8 cellular contexts compared by ENCODE assay signal in genomic region chr11:72736452-72737069, GRCh38. TPM values are rescaled to one million over a fixed set of nuclear protein-coding genes. Genes with fewer than 3 reads are reported as not detected.
A peak's percentile ranks its signal among the peaks of the same experiment; 100 is the strongest.
DNase-seq lines count a peak whose midpoint lies in the region; ATAC-seq and TF ChIP-seq lines count a peak whose summit lies in the region.

No MANE protein-coding gene starts in this region.

- H3K27me3 ChIP-seq in CD8-positive, alpha-beta memory T cell (ENCODE audit: insufficient read depth, low read length, poor library complexity, severe bottlenecking), result no peaks in the 10 kb centered on the region

- H3K36me3 ChIP-seq in CD8-positive, alpha-beta memory T cell (ENCODE audit: insufficient read depth, low read length), result peaks cover 3% of the 10 kb centered on the region

- DNase-seq in CD8-positive, alpha-beta memory T cell, result peak; percentile 66 to 89 (median 84)
- DNase-seq in NOMO-1 treated with DMSO at 0.1 percent for 48 hours (lab: John Stamatoyannopoulos, UW; ENCODE audit: unreplicated experiment) (peak; percentile 91), fibroblast of pulmonary artery (ENCODE audit: low read depth) (peak; percentile 66), renal cortical epithelial cell (ENCODE audit: low read depth) (peak; percentile 40), DMS153 treated with DMSO at 0.1 percent for 48 hours (lab: John Stamatoyannopoulos, UW; ENCODE audit: unreplicated experiment) (no peak)
- peak; percentile 37 for DNase-seq in activated CD8-positive, alpha-beta memory T cell treated with anti-CD3 and anti-CD28 coated beads, Interleukin-2, amount 50 U/mL, for 24 hours (ENCODE audit: extremely low read depth)

- TF ChIP-seq CTCF in fibroblast of pulmonary artery (IDR thresholded peaks at IDR 0.05; ENCODE audit: low read length, missing control alignments), result no peak

- POLR2A ChIA-PET in CD8-positive, alpha-beta memory T cell (lab: Charles Lee), result interaction anchor here (0.8 to 1.3 kb wide), 4 partner anchors 11 to 549 kb away, joined by 3 to 8 read pairs (median 3); partner anchors contain the start of gene ARAP1

- H3K9me3 ChIP-seq in CD8-positive, alpha-beta memory T cell (ENCODE audit: low read length), result no peaks in the 10 kb centered on the region

- peaks cover 63% of the 10 kb centered on the region for H3K4me1 ChIP-seq in CD8-positive, alpha-beta memory T cell (ENCODE audit: insufficient read depth, low read length)

- H3K27ac ChIP-seq in CD8-positive, alpha-beta memory T cell (ENCODE audit: low read depth, low read length), result peak overlapping the region; percentile 81

- H3K27me3 Mint-ChIP-seq in CD8-positive, alpha-beta memory T cell, result no peaks in the 10 kb centered on the region

- H3K9me3 Mint-ChIP-seq in CD8-positive, alpha-beta memory T cell, result no peaks in the 10 kb centered on the region

- no peak for ATAC-seq in GM19397 (IDR thresholded peaks at IDR 0.05; ENCODE audit: unreplicated experiment)
- no peak for ATAC-seq in GM21737 (IDR thresholded peaks at IDR 0.05; ENCODE audit: unreplicated experiment)

- H3K4me1 Mint-ChIP-seq in CD8-positive, alpha-beta memory T cell, result peaks cover 52 to 76% (median 55%) of the 10 kb centered on the region in 3 donors

- peaks cover 1 to 3% (median 1%) of the 10 kb centered on the region in 3 donors for H3K36me3 Mint-ChIP-seq in CD8-positive, alpha-beta memory T cell

- peak overlapping the region; percentile 32 for H3K4me3 ChIP-seq in CD8-positive, alpha-beta memory T cell (ENCODE audit: low read length)
- no peak overlapping the region for H3K4me3 ChIP-seq in fibroblast of pulmonary artery (replicated peaks; ENCODE audit: low read depth, low read length)

- peak overlapping the region; percentile 9 to 89 (median 61) for H3K4me3 Mint-ChIP-seq in CD8-positive, alpha-beta memory T cell

- peak overlapping the region; percentile 97 to 100 (median 98) for H3K27ac Mint-ChIP-seq in CD8-positive, alpha-beta memory T cell

- CTCF ChIA-PET in CD8-positive, alpha-beta memory T cell (lab: Charles Lee), result interaction anchor here (1.2 to 2.9 kb wide), 3 partner anchors 11 to 74 kb away, joined by 3 to 15 read pairs (median 14); partner anchors contain the start of gene STARD10

RNA-seq across cellular contexts. Expression of gene ARAP1, which starts 15.6 kb away (rescaled TPM):
- total RNA-seq in CD8-positive, alpha-beta memory T cell, result 10 to 100 TPM; 61.2 to 64.0 TPM
- 39.8 TPM for polyA plus RNA-seq in CD8-positive, alpha-beta memory T cell
- total RNA-seq in renal cortical epithelial cell, result 72.9 and 140 TPM in 2 replicates

RNA-seq across cellular contexts. Expression of gene STARD10, which starts 57.3 kb away (rescaled TPM):
- total RNA-seq in CD8-positive, alpha-beta memory T cell, result 10 to 100 TPM; 13.8 to 15.9 TPM
- polyA plus RNA-seq in CD8-positive, alpha-beta memory T cell, result 21.8 TPM
- 41.8 and 108 TPM in 2 replicates for total RNA-seq in renal cortical epithelial cell
